Comparison of ENCODE assay signal across 1 cellular context in genomic region chr4:102578270-102578669, GRCh38.
TF ChIP-seq lines count a peak whose summit lies in the region.

No MANE protein-coding gene starts in this region.

TF ChIP-seq in H1, 55 proteins besides CTCF, POLR2A, EP300 and RAD21:
- no peak for TF ChIP-seq CEBPB (IDR thresholded peaks at IDR 0.05; ENCODE audit: low read depth, low read length)
- no peak for TF ChIP-seq HDAC2 (IDR thresholded peaks at IDR 0.05; ENCODE audit: borderline replicate concordance in 1 of 2, low read depth in 2 of 2, low read length in 2 of 2)
- TF ChIP-seq, protein P1, sequence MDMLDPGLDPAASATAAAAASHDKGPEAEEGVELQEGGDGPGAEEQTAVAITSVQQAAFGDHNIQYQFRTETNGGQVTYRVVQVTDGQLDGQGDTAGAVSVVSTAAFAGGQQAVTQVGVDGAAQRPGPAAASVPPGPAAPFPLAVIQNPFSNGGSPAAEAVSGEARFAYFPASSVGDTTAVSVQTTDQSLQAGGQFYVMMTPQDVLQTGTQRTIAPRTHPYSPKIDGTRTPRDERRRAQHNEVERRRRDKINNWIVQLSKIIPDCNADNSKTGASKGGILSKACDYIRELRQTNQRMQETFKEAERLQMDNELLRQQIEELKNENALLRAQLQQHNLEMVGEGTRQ (IDR thresholded peaks at IDR 0.05; ENCODE audit: low read length): no peak
- no peak for TF ChIP-seq GTF2F1 (IDR thresholded peaks at IDR 0.05; ENCODE audit: borderline replicate concordance, low read depth, low read length)
TF ChIP-seq in H1: peak in this region for 0.
